ENCODE assay signal across 15 cellular contexts in genomic region chr2:119175517-119175916, GRCh38.
"Had no signal": no experiment of that assay in that cellular context is flagged by ENCODE, and none has a peak within 500 bp of the region (broad histone marks: within the 10 kb centered on the region; RNA-seq: fewer than 3 reads in every experiment).

No MANE protein-coding gene starts in this region.

- DNase-seq: Kasumi-1, MM.1S, NCI-H1092 treated with DMSO at 0.1 percent for 48 hours, NCI-H1436, NCI-H187, NCI-H2029, NCI-H2081 treated with DMSO at 0.1 percent for 48 hours, NCI-H2171, NCI-H226, NCI-H446, NCI-H510A, NCI-H524 treated with DMSO at 0.1 percent for 48 hours, NCI-H774, SHP77, SK-N-SH had no signal
